8 cellular contexts compared by ENCODE assay signal in genomic region chr4:38078590-38079381, GRCh38.
A peak's percentile ranks its signal among the peaks of the same experiment; 100 is the strongest.
DNase-seq lines count a peak whose midpoint lies in the region; ATAC-seq and TF ChIP-seq lines count a peak whose summit lies in the region.

No MANE protein-coding gene starts in this region.

- peak; percentile 90 for DNase-seq in EH (ENCODE audit: low read depth)
- peak; percentile 67 for DNase-seq in LHCN-M2 (ENCODE audit: low read depth)
- DNase-seq in effector memory CD8-positive, alpha-beta T cell, result no peak
- no peak for DNase-seq in progenitor cell of endocrine pancreas (ENCODE audit: low spot score, unreplicated experiment)
- DNase-seq in AML-193 (lab: John Stamatoyannopoulos, UW), result no peak
- DNase-seq in NCI-H446 treated with DMSO at 0.1 percent for 48 hours (lab: John Stamatoyannopoulos, UW), result no peak
- no peak for DNase-seq in activated gamma-delta T cell (lab: John Stamatoyannopoulos, UW)

- no peak for TF ChIP-seq CTCF in progenitor cell of endocrine pancreas (IDR thresholded peaks at IDR 0.05; ENCODE audit: unreplicated experiment)

- H3K36me3 Mint-ChIP-seq in effector memory CD8-positive, alpha-beta T cell (ENCODE audit: insufficient read depth), result no peaks in the 10 kb centered on the region
- peaks cover 30% of the 10 kb centered on the region for H3K36me3 Mint-ChIP-seq in progenitor cell of endocrine pancreas (ENCODE audit: insufficient read depth)

- no peaks in the 10 kb centered on the region for H3K27me3 Mint-ChIP-seq in effector memory CD8-positive, alpha-beta T cell
- no peaks in the 10 kb centered on the region for H3K27me3 Mint-ChIP-seq in progenitor cell of endocrine pancreas

- no peak overlapping the region for H3K4me3 Mint-ChIP-seq in effector memory CD8-positive, alpha-beta T cell
- no peak overlapping the region for H3K4me3 Mint-ChIP-seq in progenitor cell of endocrine pancreas (ENCODE audit: low read depth)

- no peak for ATAC-seq in effector memory CD8-positive, alpha-beta T cell (replicated peaks)
- ATAC-seq in GM19452 (IDR thresholded peaks at IDR 0.05; ENCODE audit: unreplicated experiment), result no peak

- peak overlapping the region; percentile 51 to 70 for H3K27ac Mint-ChIP-seq in effector memory CD8-positive, alpha-beta T cell
- peak overlapping the region; percentile 4 for H3K27ac Mint-ChIP-seq in progenitor cell of endocrine pancreas

- no peaks in the 10 kb centered on the region for H3K9me3 Mint-ChIP-seq in effector memory CD8-positive, alpha-beta T cell
- peaks cover 3% of the 10 kb centered on the region for H3K9me3 Mint-ChIP-seq in progenitor cell of endocrine pancreas (ENCODE audit: low read depth)

- peaks cover 2 to 5% of the 10 kb centered on the region in 2 donors for H3K4me1 Mint-ChIP-seq in effector memory CD8-positive, alpha-beta T cell (ENCODE audit: low read depth in 2 of 2)
- H3K4me1 Mint-ChIP-seq in progenitor cell of endocrine pancreas (ENCODE audit: low read depth), result peaks cover 20% of the 10 kb centered on the region

Comparison
In these comparisons a context has a peak if more than half of its experiments do, and no peak if none do; other contexts are left out.
1. DNase-seq: peak in EH (single experiment) and LHCN-M2 (single experiment); none in effector memory CD8-positive, alpha-beta T cell (0 of 3), progenitor cell of endocrine pancreas (single experiment), AML-193 (0 of 2), NCI-H446 treated with DMSO at 0.1 percent for 48 hours (single experiment) and activated gamma-delta T cell (single experiment).